14 cellular contexts compared by ENCODE assay signal in the genomic region with DNA sequence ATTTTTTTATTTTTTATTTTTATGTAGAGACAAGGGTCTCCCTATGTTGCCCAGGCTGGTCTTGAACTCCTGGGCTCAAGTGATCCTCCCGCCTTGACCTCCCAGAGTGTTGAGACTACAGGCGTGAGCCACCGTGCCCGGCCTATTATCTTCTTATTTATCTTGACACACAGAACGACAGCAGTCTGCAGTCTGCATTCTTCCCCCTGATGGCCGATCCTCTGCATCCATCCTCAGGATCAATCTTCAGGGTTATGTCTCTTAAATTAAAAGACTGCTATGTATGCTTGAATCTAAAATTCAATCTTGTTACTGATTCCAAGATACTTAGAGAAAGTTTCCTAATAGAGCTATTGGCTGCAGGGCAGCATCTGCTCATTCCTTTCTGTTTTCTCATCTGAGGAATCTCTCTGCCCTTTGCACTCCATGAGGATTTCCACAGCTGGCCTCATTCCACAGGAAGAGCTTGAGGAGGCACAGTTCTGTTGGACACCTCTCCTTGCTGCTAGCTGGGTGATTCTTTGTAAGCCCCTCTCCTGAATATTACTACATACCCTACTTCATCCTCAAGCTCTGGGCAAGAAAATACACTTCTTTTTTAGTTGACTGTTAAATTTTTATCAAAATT. TPM values are rescaled to one million over a fixed set of nuclear protein-coding genes. Genes with fewer than 3 reads are reported as not detected.
"Had no signal": no experiment of that assay in that cellular context is flagged by ENCODE, and none has a peak within 500 bp of the region (broad histone marks: within the 10 kb centered on the region; RNA-seq: fewer than 3 reads in every experiment).

No MANE protein-coding gene starts in this region.

RNA-seq across cellular contexts. Expression of a gene that starts 38.3 kb away (rescaled TPM):
- total RNA-seq: renal cortical epithelial cell had no signal
- polyA plus RNA-seq: fibroblast of lung, immature natural killer cell had no signal

RNA-seq across cellular contexts. Expression of a gene that starts 55.7 kb away (rescaled TPM):
- total RNA-seq: chondrocyte; dermis microvascular lymphatic vessel endothelial cell; esophagus mucosa; fibroblast of lung; left colon; mesothelial cell of epicardium; natural killer cell treated with Interleukin-12 subunit alpha and Interleukin-12 subunit beta and Interleukin-15 and Interleukin-18, amount 100 ng/mL, for 72 hours; renal cortical epithelial cell; subcutaneous adipose tissue; tibial nerve; urinary bladder had no signal
- polyA plus RNA-seq: fibroblast of lung, immature natural killer cell, keratinocyte, sigmoid colon, urinary bladder had no signal
